ENCODE assay signal across 26 cellular contexts in genomic region chr9:99008187-99008586, GRCh38.
"Had no signal": no experiment of that assay in that cellular context is flagged by ENCODE, and none has a peak within 500 bp of the region (broad histone marks: within the 10 kb centered on the region; RNA-seq: fewer than 3 reads in every experiment).

No MANE protein-coding gene starts in this region.

- H3K4me3 ChIP-seq: left ventricle myocardium inferior, lung, ovary, prostate gland, skin epidermis, stomach, thoracic aorta, tibial artery, upper lobe of right lung had no signal

- H3K27me3 ChIP-seq: ovary, stomach, tibial artery, upper lobe of right lung had no signal

- H3K4me3 Mint-ChIP-seq: mesothelial cell of epicardium; naive thymus-derived CD4-positive, alpha-beta T cell; natural killer cell treated with Interleukin-12 subunit alpha and Interleukin-12 subunit beta and Interleukin-15 and Interleukin-18, amount 100 ng/mL, for 72 hours; stimulated activated naive B cell treated with anti-CD40 and anti-IgM and Interleukin-4, amounts not matched to agents 10 μg/mL and 1 μg/mL and 100 μg/mL, for 72 hours had no signal

- ATAC-seq: naive thymus-derived CD4-positive, alpha-beta T cell; natural killer cell treated with Interleukin-12 subunit alpha and Interleukin-12 subunit beta and Interleukin-15 and Interleukin-18, amount 100 ng/mL, for 72 hours; right cardiac atrium; sciatic nerve; stimulated activated naive B cell treated with anti-CD40 and anti-IgM and Interleukin-4, amounts not matched to agents 10 μg/mL and 1 μg/mL and 100 μg/mL, for 72 hours; stimulated activated naive CD8-positive, alpha-beta T cell treated with anti-CD3 and anti-CD28 coated beads, Interleukin-15, Interleukin-2, amounts not matched to agents 100 U/mL and 50 U/mL, for 24 hours; upper lobe of right lung had no signal

- H3K27ac ChIP-seq: left ventricle myocardium inferior, ovary, prostate gland, skin epidermis, stomach, thoracic aorta, tibial artery, upper lobe of right lung had no signal

- H3K4me1 Mint-ChIP-seq: mesothelial cell of epicardium had no signal

- DNase-seq: hippocampal formation; kidney; left ventricle myocardium inferior; mesendoderm; naive thymus-derived CD4-positive, alpha-beta T cell; ovary; posterior cingulate gyrus; retina; right cardiac atrium; stimulated activated CD4-positive, alpha-beta T cell treated with anti-CD3 and anti-CD28 coated beads, Interleukin-12 subunit alpha, Interleukin-12 subunit beta, amount 100 ng/mL, for 4 hours; stimulated activated CD4-positive, alpha-beta T cell treated with anti-CD3 and anti-CD28 coated beads, Interleukin-15, amount 100 ng/mL, for 24 hours; stimulated activated CD4-positive, alpha-beta T cell treated with anti-CD3 and anti-CD28 coated beads, Interleukin-2, amount 100 ng/mL, for 24 hours; stimulated activated CD4-positive, alpha-beta T cell treated with anti-CD3 and anti-CD28 coated beads, Interleukin-4, amount 100 ng/mL, for 1 hour; stimulated activated naive B cell treated with anti-CD40 and anti-IgM and Interleukin-4, amounts not matched to agents 10 μg/mL and 1 μg/mL and 100 μg/mL, for 72 hours; stimulated activated naive CD8-positive, alpha-beta T cell treated with anti-CD3 and anti-CD28 coated beads, Interleukin-15, Interleukin-2, amounts not matched to agents 100 U/mL and 50 U/mL, for 24 hours; stomach; tibial artery; upper lobe of right lung had no signal

- H3K9me3 ChIP-seq: ovary, prostate gland, thoracic aorta, tibial artery, upper lobe of right lung had no signal

- H3K27ac Mint-ChIP-seq: mesothelial cell of epicardium; naive thymus-derived CD4-positive, alpha-beta T cell; natural killer cell treated with Interleukin-12 subunit alpha and Interleukin-12 subunit beta and Interleukin-15 and Interleukin-18, amount 100 ng/mL, for 72 hours; stimulated activated naive B cell treated with anti-CD40 and anti-IgM and Interleukin-4, amounts not matched to agents 10 μg/mL and 1 μg/mL and 100 μg/mL, for 72 hours had no signal

- H3K9me3 Mint-ChIP-seq: natural killer cell treated with Interleukin-12 subunit alpha and Interleukin-12 subunit beta and Interleukin-15 and Interleukin-18, amount 100 ng/mL, for 72 hours had no signal

- FAIRE-seq: urothelium cell line had no signal

- H3K4me1 ChIP-seq: prostate gland, stomach, tibial artery, upper lobe of right lung had no signal

- H3K36me3 Mint-ChIP-seq: stimulated activated naive B cell treated with anti-CD40 and anti-IgM and Interleukin-4, amounts not matched to agents 10 μg/mL and 1 μg/mL and 100 μg/mL, for 72 hours had no signal

- H3K36me3 ChIP-seq: ovary, prostate gland, upper lobe of right lung had no signal
